ENCODE assay signal across 25 cellular contexts in genomic region chr15:87959080-87959479, GRCh38.
DNase-seq lines count a peak whose midpoint lies in the region; ATAC-seq, FAIRE-seq and TF ChIP-seq lines count a peak whose summit lies in the region.
"Had no signal": no experiment of that assay in that cellular context is flagged by ENCODE, and none has a peak within 500 bp of the region (broad histone marks: within the 10 kb centered on the region; RNA-seq: fewer than 3 reads in every experiment).

No MANE protein-coding gene starts in this region.

- peak; percentile 37; the same call in 1 of the 2 replicates for TF ChIP-seq RAD21 in SK-N-SH (IDR thresholded peaks at IDR 0.05; ENCODE audit: low read length)

- no peak overlapping the region for H3K4me3 ChIP-seq in SK-N-SH (ENCODE audit: low read depth in 2 of 2, low read length in 1 of 2)
- no peak overlapping the region for H3K4me3 ChIP-seq in endodermal cell (ENCODE audit: low read length)
- H3K4me3 ChIP-seq: stomach had no signal

- TF ChIP-seq EP300 in SK-N-SH (IDR thresholded peaks at IDR 0.05; ENCODE audit: borderline replicate concordance in 1 of 2, low read depth in 1 of 2, low read length in 1 of 2): no peak

- H3K4me2 ChIP-seq in SK-N-SH: no peak overlapping the region

- H4K20me1 ChIP-seq in SK-N-SH (ENCODE audit: insufficient read depth): no peaks in the 10 kb centered on the region

- CTCF ChIA-PET in SK-N-SH (lab: Yijun Ruan, JAX): interaction anchor here (0.7 to 1.4 kb wide), 4 partner anchors 11 to 1754 kb away, joined by 3 to 5 read pairs (median 3); no protein-coding TSS in a partner anchor
- CTCF ChIA-PET in activated naive CD4-positive, alpha-beta T cell treated with anti-CD3 and anti-CD28 coated beads, Interleukin-2, amount 10 ng/mL, durations not matched to agents 7 days and 5 days (lab: Charles Lee): no interaction called here

- H3K27me3 Mint-ChIP-seq in endodermal cell (ENCODE audit: insufficient read depth): peaks cover 14% of the 10 kb centered on the region
- H3K27me3 Mint-ChIP-seq in type B pancreatic cell: peaks cover 51% of the 10 kb centered on the region
- peaks cover 5% of the 10 kb centered on the region for H3K27me3 Mint-ChIP-seq in activated naive CD4-positive, alpha-beta T cell treated with anti-CD3 and anti-CD28 coated beads, Interleukin-2, amount 10 ng/mL, durations not matched to agents 7 days and 5 days

- H3K9me2 ChIP-seq in SK-N-SH: no peaks in the 10 kb centered on the region

- POLR2A ChIA-PET in SK-N-SH (lab: Yijun Ruan, JAX): no interaction called here

- H3K4me1 Mint-ChIP-seq in endodermal cell: peaks cover 40% of the 10 kb centered on the region
- peaks cover 11% of the 10 kb centered on the region for H3K4me1 Mint-ChIP-seq in type B pancreatic cell (ENCODE audit: unreplicated experiment)
- H3K4me1 Mint-ChIP-seq in activated naive CD4-positive, alpha-beta T cell treated with anti-CD3 and anti-CD28 coated beads, Interleukin-2, amount 10 ng/mL, durations not matched to agents 7 days and 5 days: peaks cover 2% of the 10 kb centered on the region

- H3K27ac ChIP-seq in SK-N-SH (ENCODE audit: low read depth in 2 of 2, low read length in 1 of 2) (no peak overlapping the region), endodermal cell (ENCODE audit: low read depth, low read length) (no peak overlapping the region)
- H3K27ac ChIP-seq: C4-2B, parathyroid adenoma, stomach had no signal

- H3K36me3 ChIP-seq in SK-N-SH (replicated peaks in 1 of 2; ENCODE audit: control insufficient read depth in 1 of 2, insufficient read depth in 2 of 2, low read length in 1 of 2) (no peaks in the 10 kb centered on the region), endodermal cell (ENCODE audit: control insufficient read depth, insufficient read depth, low read length) (no peaks in the 10 kb centered on the region)
- H3K36me3 ChIP-seq: stomach had no signal

- WGBS in SK-N-SH (ENCODE audit: low lambda C conversion rate): 59% methylated on average over 11 of the region's 11 CpGs
- 59 to 69% methylated on average over 11 of the region's 11 CpGs for WGBS in endodermal cell (ENCODE audit: insufficient coverage in 1 of 2, insufficient read length in 1 of 2), 2 experiments

- ATAC-seq in SK-N-SH treated with all-trans-retinoic acid at 6 μM for 48 hours (no peak), GM21528 (IDR thresholded peaks at IDR 0.05; ENCODE audit: low FRiP score, unreplicated experiment) (no peak)
- ATAC-seq: activated CD4-positive, CD25-positive, alpha-beta regulatory T cell treated with anti-CD3 and anti-CD28 coated beads, Interleukin-2, amount 50 U/mL, for 24 hours; naive thymus-derived CD8-positive, alpha-beta T cell had no signal

- no peak for DNase-seq in SK-N-SH
- DNase-seq in NCI-H774 (lab: John Stamatoyannopoulos, UW): peak; percentile 20
- peak; percentile 80 for DNase-seq in endodermal cell
- DNase-seq in type B pancreatic cell (ENCODE audit: extremely low spot score, unreplicated experiment): no peak
- no peak for DNase-seq in activated naive CD4-positive, alpha-beta T cell treated with anti-CD3 and anti-CD28 coated beads, Interleukin-2, amount 10 ng/mL, durations not matched to agents 7 days and 5 days
- no peak for DNase-seq in GM12891 (ENCODE audit: insufficient read length, low spot score)
- DNase-seq: activated CD8-positive, alpha-beta memory T cell treated with anti-CD3 and anti-CD28 coated beads for 24 hours; cortex of kidney; hippocampal formation; KG1; kidney glomerular epithelial cell; mesenchymal stem cell; naive thymus-derived CD8-positive, alpha-beta T cell; NCI-H2107; NCI-H526; OCI-M1; stomach had no signal

- H3K9me3 Mint-ChIP-seq in endodermal cell (no peaks in the 10 kb centered on the region), type B pancreatic cell (no peaks in the 10 kb centered on the region)
- H3K9me3 Mint-ChIP-seq in activated naive CD4-positive, alpha-beta T cell treated with anti-CD3 and anti-CD28 coated beads, Interleukin-2, amount 10 ng/mL, durations not matched to agents 7 days and 5 days: no peaks in the 10 kb centered on the region
- H3K9me3 Mint-ChIP-seq: T-helper 2 cell treated with Interferon-gamma antibody and Interleukin-4, amounts not matched to agents 5 μg/mL and 100 μg/mL, for 36 hours had no signal

- H3K9ac ChIP-seq in SK-N-SH (no peak overlapping the region), endodermal cell (ENCODE audit: extremely low read depth, low read length, poor library complexity, severe bottlenecking) (no peak overlapping the region)
- H3K9ac ChIP-seq: parathyroid adenoma had no signal

- H3K9me3 ChIP-seq in SK-N-SH (no peaks in the 10 kb centered on the region), endodermal cell (ENCODE audit: control insufficient read depth, low read length) (no peaks in the 10 kb centered on the region)
- H3K9me3 ChIP-seq: stomach had no signal

- H3K79me2 ChIP-seq in SK-N-SH (ENCODE audit: insufficient read depth): no peaks in the 10 kb centered on the region
- H3K79me2 ChIP-seq: parathyroid adenoma had no signal

- TF ChIP-seq POLR2A in GM12891 (IDR thresholded peaks at IDR 0.05; ENCODE audit: low read depth, low read length): no peak

- H3K36me3 Mint-ChIP-seq in endodermal cell (ENCODE audit: low read depth) (no peaks in the 10 kb centered on the region), type B pancreatic cell (no peaks in the 10 kb centered on the region)
- H3K36me3 Mint-ChIP-seq in activated naive CD4-positive, alpha-beta T cell treated with anti-CD3 and anti-CD28 coated beads, Interleukin-2, amount 10 ng/mL, durations not matched to agents 7 days and 5 days: no peaks in the 10 kb centered on the region
- H3K36me3 Mint-ChIP-seq: naive thymus-derived CD8-positive, alpha-beta T cell had no signal

- no peak overlapping the region for H2AFZ ChIP-seq in SK-N-SH (ENCODE audit: low read depth)
- H2AFZ ChIP-seq: parathyroid adenoma had no signal

- no peak for TF ChIP-seq CTCF in SK-N-SH (IDR thresholded peaks at IDR 0.05)
- peak; percentile 82 for TF ChIP-seq CTCF in endodermal cell (conservative IDR thresholded peaks at IDR 0.05)
- peak; percentile 27 for TF ChIP-seq CTCF in type B pancreatic cell (conservative IDR thresholded peaks at IDR 0.05)

- peaks cover 5 to 6% of the 10 kb centered on the region in 2 experiments; a peak in 2 of 4 replicates for H3K4me1 ChIP-seq in SK-N-SH (ENCODE audit: control insufficient read depth in 1 of 2, insufficient read depth in 2 of 2, low read depth in 1 of 2, low read length in 1 of 2)
- peaks cover 27% of the 10 kb centered on the region for H3K4me1 ChIP-seq in endodermal cell (ENCODE audit: control insufficient read depth, insufficient read depth, low read length)
- H3K4me1 ChIP-seq: parathyroid adenoma, stomach had no signal

- H3K27ac Mint-ChIP-seq in endodermal cell: no peak overlapping the region
- no peak overlapping the region for H3K27ac Mint-ChIP-seq in type B pancreatic cell
- no peak overlapping the region for H3K27ac Mint-ChIP-seq in activated naive CD4-positive, alpha-beta T cell treated with anti-CD3 and anti-CD28 coated beads, Interleukin-2, amount 10 ng/mL, durations not matched to agents 7 days and 5 days
- H3K27ac Mint-ChIP-seq: T-helper 2 cell treated with Interferon-gamma antibody and Interleukin-4, amounts not matched to agents 5 μg/mL and 100 μg/mL, for 36 hours had no signal

- H3K4me3 Mint-ChIP-seq in endodermal cell (no peak overlapping the region), type B pancreatic cell (no peak overlapping the region)
- no peak overlapping the region for H3K4me3 Mint-ChIP-seq in activated naive CD4-positive, alpha-beta T cell treated with anti-CD3 and anti-CD28 coated beads, Interleukin-2, amount 10 ng/mL, durations not matched to agents 7 days and 5 days
- H3K4me3 Mint-ChIP-seq: naive thymus-derived CD8-positive, alpha-beta T cell; T-helper 2 cell treated with Interferon-gamma antibody and Interleukin-4, amounts not matched to agents 5 μg/mL and 100 μg/mL, for 36 hours had no signal

- no peaks in the 10 kb centered on the region for H3K27me3 ChIP-seq in SK-N-SH (ENCODE audit: insufficient read depth)
- H3K27me3 ChIP-seq in endodermal cell (ENCODE audit: control insufficient read depth, insufficient read depth, low read length, poor library complexity, severe bottlenecking): peaks cover 6% of the 10 kb centered on the region

- H3F3A ChIP-seq in SK-N-SH (replicated peaks; ENCODE audit: insufficient read depth): no peaks in the 10 kb centered on the region

- no peak for FAIRE-seq in GM12891 (lab: Jason Lieb, UNC)
- FAIRE-seq: A204.1, endothelial cell of umbilical vein had no signal

TF ChIP-seq in SK-N-SH, 30 proteins besides CTCF, POLR2A, EP300 and RAD21:
- TF ChIP-seq SMC3 (IDR thresholded peaks at IDR 0.05; ENCODE audit: low read depth, low read length): peak; percentile 21; the same call in 1 of the 2 replicates
- no peak for TF ChIP-seq GATA2 (CRISPR knock-in tag; IDR thresholded peaks at IDR 0.05)

TF ChIP-seq in SK-N-SH treated with all-trans-retinoic acid at 6 μM for 48 hours, 23 proteins besides CTCF, POLR2A, EP300 and RAD21 (continues in another document):
- no peak for TF ChIP-seq ZNF70 (CRISPR knock-in tag; IDR thresholded peaks at IDR 0.05)

TF ChIP-seq in GM12891, 5 proteins besides CTCF, POLR2A, EP300 and RAD21:
- TF ChIP-seq POU2F2 (IDR thresholded peaks at IDR 0.05; ENCODE audit: low read depth, low read length) (no peak), POLR2AphosphoS5 (IDR thresholded peaks at IDR 0.05; ENCODE audit: low read depth, low read length) (no peak), SPI1 (IDR thresholded peaks at IDR 0.05; ENCODE audit: low read depth, low read length) (no peak), PAX5 (IDR thresholded peaks at IDR 0.05; ENCODE audit: insufficient read depth, low read length, severe bottlenecking) (no peak), TAF1 (IDR thresholded peaks at IDR 0.05; ENCODE audit: low read depth, low read length) (no peak)

Comparison
In these comparisons a context has a peak if more than half of its experiments do, and no peak if none do; other contexts are left out.
1. DNase-seq: peak in NCI-H774 (single experiment) and endodermal cell (single experiment); none in SK-N-SH (single experiment), type B pancreatic cell (single experiment), activated naive CD4-positive, alpha-beta T cell treated with anti-CD3 and anti-CD28 coated beads, Interleukin-2, amount 10 ng/mL, durations not matched to agents 7 days and 5 days (single experiment) and GM12891 (single experiment).